ENCODE assay signal across 1 cellular context in the genomic region with DNA sequence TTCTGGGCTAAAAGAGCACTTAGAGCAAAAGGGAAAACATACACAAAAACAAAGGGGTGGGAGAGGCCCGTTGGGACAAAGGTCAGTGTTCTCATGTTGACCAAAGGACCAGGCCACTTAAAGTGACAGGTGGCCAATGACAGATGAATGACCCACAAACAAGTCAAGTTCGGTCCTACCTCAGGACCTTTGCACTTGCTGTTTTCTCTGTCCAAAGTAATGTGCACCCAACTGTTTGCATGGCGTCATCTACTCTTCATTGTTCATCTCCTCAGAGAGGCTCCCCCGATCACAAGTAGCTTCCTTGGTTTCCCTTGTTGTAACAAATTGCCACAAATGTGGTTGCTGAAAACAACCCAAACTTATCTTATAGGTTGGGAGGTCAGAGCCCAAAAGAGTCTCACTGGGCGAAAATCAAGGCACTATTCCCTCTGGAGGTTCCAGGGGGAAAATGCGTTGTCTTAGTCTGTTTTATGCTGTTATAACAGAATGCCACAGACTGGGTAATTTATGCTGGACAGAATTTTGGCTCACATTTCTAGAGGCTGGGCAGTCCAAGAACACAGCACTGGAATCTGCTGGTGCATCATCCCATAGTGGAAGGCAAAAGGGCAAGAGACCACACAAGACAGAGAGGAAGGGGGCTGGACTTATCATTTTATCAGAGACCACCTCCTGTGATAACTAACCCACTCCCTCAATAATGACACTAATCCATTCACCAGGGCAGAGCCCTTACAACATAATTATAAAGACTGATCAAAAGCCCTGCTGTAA.
TF ChIP-seq lines count a peak whose summit lies in the region.

No MANE protein-coding gene starts in this region.

TF ChIP-seq in HepG2, 621 proteins besides CTCF, POLR2A, EP300 and RAD21 (continued from another document and continues in another):
- peak; percentile 90 for TF ChIP-seq PAXIP1 (CRISPR knock-in tag; conservative IDR thresholded peaks at IDR 0.05)
- TF ChIP-seq ZNF468 (CRISPR knock-in tag; IDR thresholded peaks at IDR 0.05), result no peak
- TF ChIP-seq MED8 (CRISPR knock-in tag; IDR thresholded peaks at IDR 0.05; ENCODE audit: insufficient replicate concordance), result no peak
- TF ChIP-seq, protein P1, sequence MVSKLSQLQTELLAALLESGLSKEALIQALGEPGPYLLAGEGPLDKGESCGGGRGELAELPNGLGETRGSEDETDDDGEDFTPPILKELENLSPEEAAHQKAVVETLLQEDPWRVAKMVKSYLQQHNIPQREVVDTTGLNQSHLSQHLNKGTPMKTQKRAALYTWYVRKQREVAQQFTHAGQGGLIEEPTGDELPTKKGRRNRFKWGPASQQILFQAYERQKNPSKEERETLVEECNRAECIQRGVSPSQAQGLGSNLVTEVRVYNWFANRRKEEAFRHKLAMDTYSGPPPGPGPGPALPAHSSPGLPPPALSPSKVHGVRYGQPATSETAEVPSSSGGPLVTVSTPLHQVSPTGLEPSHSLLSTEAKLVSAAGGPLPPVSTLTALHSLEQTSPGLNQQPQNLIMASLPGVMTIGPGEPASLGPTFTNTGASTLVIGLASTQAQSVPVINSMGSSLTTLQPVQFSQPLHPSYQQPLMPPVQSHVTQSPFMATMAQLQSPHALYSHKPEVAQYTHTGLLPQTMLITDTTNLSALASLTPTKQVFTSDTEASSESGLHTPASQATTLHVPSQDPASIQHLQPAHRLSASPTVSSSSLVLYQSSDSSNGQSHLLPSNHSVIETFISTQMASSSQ (IDR thresholded peaks at IDR 0.05; ENCODE audit: low read depth), result no peak
- TF ChIP-seq, protein P1 (CRISPR knock-in tag; IDR thresholded peaks at IDR 0.05; ENCODE audit: borderline replicate concordance), result 0 out of 2 replicates have a peak, but pooled peaks have one; percentile 54
- no peak; the same call in 1 of the 2 replicates for TF ChIP-seq REPIN1 (CRISPR knock-in tag; IDR thresholded peaks at IDR 0.05; ENCODE audit: borderline replicate concordance, low read depth)
- TF ChIP-seq SNAPC2 (CRISPR knock-in tag; IDR thresholded peaks at IDR 0.05), result 0 out of 2 replicates have a peak, but pooled peaks have one; percentile 26
- no peak for TF ChIP-seq ZNF749 (CRISPR knock-in tag; IDR thresholded peaks at IDR 0.05; ENCODE audit: borderline replicate concordance)
- no peak for TF ChIP-seq SRF (IDR thresholded peaks at IDR 0.05; ENCODE audit: low read depth, low read length)
- no peak for TF ChIP-seq NBN (conservative IDR thresholded peaks at IDR 0.05)
- peak; percentile 93 for TF ChIP-seq HOXD1 (CRISPR knock-in tag; IDR thresholded peaks at IDR 0.05)
- peak; percentile 97 for TF ChIP-seq HNF4G (IDR thresholded peaks at IDR 0.05; ENCODE audit: borderline replicate concordance, low read depth, low read length)
- TF ChIP-seq HNF4G (CRISPR knock-in tag; IDR thresholded peaks at IDR 0.05; ENCODE audit: borderline replicate concordance, low read depth), result peak; percentile 89
- TF ChIP-seq TBL1XR1 (IDR thresholded peaks at IDR 0.05; ENCODE audit: borderline replicate concordance, low read length, partially characterized antibody), result no peak
- TF ChIP-seq ZNF451 (CRISPR knock-in tag; IDR thresholded peaks at IDR 0.05), result no peak
- TF ChIP-seq NR1H2 (CRISPR knock-in tag; IDR thresholded peaks at IDR 0.05; ENCODE audit: borderline replicate concordance, low read depth), result no peak
- TF ChIP-seq ZNF256 (CRISPR knock-in tag; conservative IDR thresholded peaks at IDR 0.05), result no peak
- TF ChIP-seq MAZ (IDR thresholded peaks at IDR 0.05; ENCODE audit: borderline replicate concordance, low read depth, low read length), result no peak
- no peak for TF ChIP-seq MAZ (CRISPR knock-in tag; IDR thresholded peaks at IDR 0.05; ENCODE audit: low read depth)
- TF ChIP-seq ZNF33A (CRISPR knock-in tag; IDR thresholded peaks at IDR 0.05; ENCODE audit: borderline replicate concordance), result no peak
- TF ChIP-seq KAT8 (CRISPR knock-in tag; IDR thresholded peaks at IDR 0.05), result peak; percentile 38; the same call in 1 of the 2 replicates
- peak in 1 of 2 experiments; percentile 49; a peak in 1 of 4 replicates for TF ChIP-seq NR2F1 (CRISPR knock-in tag; IDR thresholded peaks at IDR 0.05)
- TF ChIP-seq TARDBP (CRISPR knock-in tag; IDR thresholded peaks at IDR 0.05), result peak; percentile 65; the same call in 1 of the 2 replicates
- 0 out of 2 replicates have a peak, but pooled peaks have one; percentile 57 for TF ChIP-seq ZNF292 (CRISPR knock-in tag; IDR thresholded peaks at IDR 0.05; ENCODE audit: borderline replicate concordance, low read depth)
- no peak for TF ChIP-seq NFE2L2 (IDR thresholded peaks at IDR 0.05; ENCODE audit: low read length)
- TF ChIP-seq, protein P2, sequence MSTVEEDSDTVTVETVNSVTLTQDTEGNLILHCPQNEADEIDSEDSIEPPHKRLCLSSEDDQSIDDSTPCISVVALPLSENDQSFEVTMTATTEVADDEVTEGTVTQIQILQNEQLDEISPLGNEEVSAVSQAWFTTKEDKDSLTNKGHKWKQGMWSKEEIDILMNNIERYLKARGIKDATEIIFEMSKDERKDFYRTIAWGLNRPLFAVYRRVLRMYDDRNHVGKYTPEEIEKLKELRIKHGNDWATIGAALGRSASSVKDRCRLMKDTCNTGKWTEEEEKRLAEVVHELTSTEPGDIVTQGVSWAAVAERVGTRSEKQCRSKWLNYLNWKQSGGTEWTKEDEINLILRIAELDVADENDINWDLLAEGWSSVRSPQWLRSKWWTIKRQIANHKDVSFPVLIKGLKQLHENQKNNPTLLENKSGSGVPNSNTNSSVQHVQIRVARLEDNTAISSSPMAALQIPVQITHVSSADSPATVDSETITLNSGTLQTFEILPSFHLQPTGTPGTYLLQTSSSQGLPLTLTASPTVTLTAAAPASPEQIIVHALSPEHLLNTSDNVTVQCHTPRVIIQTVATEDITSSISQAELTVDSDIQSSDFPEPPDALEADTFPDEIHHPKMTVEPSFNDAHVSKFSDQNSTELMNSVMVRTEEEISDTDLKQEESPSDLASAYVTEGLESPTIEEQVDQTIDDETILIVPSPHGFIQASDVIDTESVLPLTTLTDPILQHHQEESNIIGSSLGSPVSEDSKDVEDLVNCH (CRISPR knock-in tag; IDR thresholded peaks at IDR 0.05), result no peak
- no peak for TF ChIP-seq TCF12 (IDR thresholded peaks at IDR 0.05)
- TF ChIP-seq TCF12 (CRISPR knock-in tag; IDR thresholded peaks at IDR 0.05), result peak; percentile 43; the same call in 1 of the 2 replicates
- no peak for TF ChIP-seq KLF13 (CRISPR knock-in tag; IDR thresholded peaks at IDR 0.05)
- TF ChIP-seq, protein P3, sequence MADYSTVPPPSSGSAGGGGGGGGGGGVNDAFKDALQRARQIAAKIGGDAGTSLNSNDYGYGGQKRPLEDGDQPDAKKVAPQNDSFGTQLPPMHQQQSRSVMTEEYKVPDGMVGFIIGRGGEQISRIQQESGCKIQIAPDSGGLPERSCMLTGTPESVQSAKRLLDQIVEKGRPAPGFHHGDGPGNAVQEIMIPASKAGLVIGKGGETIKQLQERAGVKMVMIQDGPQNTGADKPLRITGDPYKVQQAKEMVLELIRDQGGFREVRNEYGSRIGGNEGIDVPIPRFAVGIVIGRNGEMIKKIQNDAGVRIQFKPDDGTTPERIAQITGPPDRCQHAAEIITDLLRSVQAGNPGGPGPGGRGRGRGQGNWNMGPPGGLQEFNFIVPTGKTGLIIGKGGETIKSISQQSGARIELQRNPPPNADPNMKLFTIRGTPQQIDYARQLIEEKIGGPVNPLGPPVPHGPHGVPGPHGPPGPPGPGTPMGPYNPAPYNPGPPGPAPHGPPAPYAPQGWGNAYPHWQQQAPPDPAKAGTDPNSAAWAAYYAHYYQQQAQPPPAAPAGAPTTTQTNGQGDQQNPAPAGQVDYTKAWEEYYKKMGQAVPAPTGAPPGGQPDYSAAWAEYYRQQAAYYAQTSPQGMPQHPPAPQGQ (CRISPR knock-in tag; IDR thresholded peaks at IDR 0.05; ENCODE audit: borderline replicate concordance), result no peak
- peak; percentile 74 for TF ChIP-seq ESRRA (CRISPR knock-in tag; IDR thresholded peaks at IDR 0.05; ENCODE audit: low read depth)
- peak; percentile 81 for TF ChIP-seq SP5 (CRISPR knock-in tag; IDR thresholded peaks at IDR 0.05; ENCODE audit: borderline replicate concordance, low read depth)
- no peak for TF ChIP-seq ATF6 (CRISPR knock-in tag; conservative IDR thresholded peaks at IDR 0.05)
- 0 out of 2 replicates have a peak, but pooled peaks have one; percentile 36 for TF ChIP-seq ZBTB25 (CRISPR knock-in tag; IDR thresholded peaks at IDR 0.05)
- no peak for TF ChIP-seq HMGXB4 (CRISPR knock-in tag; IDR thresholded peaks at IDR 0.05; ENCODE audit: borderline replicate concordance in 1 of 2, low read depth in 1 of 2)
- TF ChIP-seq FOSL1 (CRISPR knock-in tag; IDR thresholded peaks at IDR 0.05; ENCODE audit: borderline replicate concordance), result no peak
- no peak for TF ChIP-seq MATR3 (CRISPR knock-in tag; IDR thresholded peaks at IDR 0.05)
- TF ChIP-seq THYN1 (CRISPR knock-in tag; IDR thresholded peaks at IDR 0.05; ENCODE audit: borderline replicate concordance, low read depth), result no peak
- TF ChIP-seq IKZF5 (CRISPR knock-in tag; IDR thresholded peaks at IDR 0.05), result no peak
